In genomic region chr4:57832083-57832482, GRCh38 we compare ENCODE assay signal across 19 cellular contexts.
DNase-seq lines count a peak whose midpoint lies in the region; ATAC-seq, FAIRE-seq and TF ChIP-seq lines count a peak whose summit lies in the region.
"Had no signal": no experiment of that assay in that cellular context is flagged by ENCODE, and none has a peak within 500 bp of the region (broad histone marks: within the 10 kb centered on the region; RNA-seq: fewer than 3 reads in every experiment).

No MANE protein-coding gene starts in this region.

- POLR2A ChIA-PET in HepG2 (lab: Yijun Ruan, JAX): no interaction called here
- POLR2A ChIA-PET in K562 (lab: Yijun Ruan, JAX): no interaction called here

- DNase-seq in HepG2 (ENCODE audit: low spot score): no peak
- DNase-seq in right lobe of liver: no peak
- DNase-seq in K562 (ENCODE audit: extremely low read depth in 1 of 4, low spot score in 3 of 4): no peak
- no peak for DNase-seq in testis
- no peak for DNase-seq in right atrium auricular region (ENCODE audit: low spot score)
- DNase-seq: ACHN; BE2C; C1 segment of cervical spinal cord; CD4-positive, alpha-beta memory T cell; CD4-positive, CD25-positive, alpha-beta regulatory T cell; CD8-positive, alpha-beta memory T cell; COR-L47; DMS79 treated with DMSO at 0.1 percent for 48 hours; GF-D8 had no signal

- WGBS in HepG2 (ENCODE audit: low lambda C conversion rate): 12% methylated on average over 2 of the region's 2 CpGs
- WGBS in right lobe of liver (ENCODE audit: insufficient coverage, low coverage, low lambda C conversion rate, missing lambda C conversion rate): 59% methylated on average over 2 of the region's 2 CpGs
- WGBS in K562 (ENCODE audit: insufficient coverage, low coverage, missing lambda C conversion rate): 8% methylated on average over 2 of the region's 2 CpGs
- 90 to 95% methylated on average over 2 of the region's 2 CpGs for WGBS in testis, 2 donors

- TF ChIP-seq POLR2A in HepG2 (IDR thresholded peaks at IDR 0.05; ENCODE audit: insufficient read depth in 1 of 2, low read depth in 2 of 2, low read length in 2 of 2) (no peak), right lobe of liver (IDR thresholded peaks at IDR 0.05) (no peak), K562 (conservative IDR thresholded peaks at IDR 0.05) (no peak), testis (IDR thresholded peaks at IDR 0.05) (no peak)

- FAIRE-seq in HepG2 (lab: Jason Lieb, UNC) (no peak), K562 (lab: Jason Lieb, UNC) (no peak)
- FAIRE-seq: G401.6, GM12891, GM19239 had no signal

- H3K4me1 ChIP-seq in HepG2 (ENCODE audit: insufficient read depth, low read length): no peaks in the 10 kb centered on the region
- H3K4me1 ChIP-seq in right lobe of liver: no peaks in the 10 kb centered on the region
- H3K4me1 ChIP-seq in K562 (replicated peaks in 1 of 2; ENCODE audit: control insufficient read depth in 2 of 2, insufficient read depth in 2 of 2, low read length in 2 of 2): no peaks in the 10 kb centered on the region
- no peaks in the 10 kb centered on the region for H3K4me1 ChIP-seq in testis
- H3K4me1 ChIP-seq in right atrium auricular region: no peaks in the 10 kb centered on the region
- H3K4me1 ChIP-seq: BE2C, BLaER1 had no signal

- TF ChIP-seq CTCF in HepG2 (CRISPR knock-in tag; IDR thresholded peaks at IDR 0.05): no peak
- TF ChIP-seq CTCF in right lobe of liver (IDR thresholded peaks at IDR 0.05): no peak
- no peak for TF ChIP-seq CTCF in K562 (IDR thresholded peaks at IDR 0.05 in 2 of 3, conservative IDR thresholded peaks at IDR 0.05 in 1 of 3; ENCODE audit: insufficient read depth in 2 of 3, low read depth in 1 of 3, low read length in 3 of 3)
- no peak for TF ChIP-seq CTCF in testis (IDR thresholded peaks at IDR 0.05)
- no peak for TF ChIP-seq CTCF in right atrium auricular region (IDR thresholded peaks at IDR 0.05)

- H3K27me3 ChIP-seq in HepG2 (ENCODE audit: control insufficient read depth in 1 of 2, insufficient read depth in 2 of 2, low read length in 2 of 2) (no peaks in the 10 kb centered on the region), right lobe of liver (no peaks in the 10 kb centered on the region), K562 (ENCODE audit: control insufficient read depth in 2 of 2, insufficient read depth in 2 of 2, low read length in 2 of 2) (no peaks in the 10 kb centered on the region), testis (no peaks in the 10 kb centered on the region), right atrium auricular region (no peaks in the 10 kb centered on the region)
- H3K27me3 ChIP-seq: BE2C, BLaER1 had no signal

- no peak overlapping the region for H2AFZ ChIP-seq in HepG2 (ENCODE audit: low read length)
- H2AFZ ChIP-seq in K562 (ENCODE audit: low read depth, low read length): no peak overlapping the region

- in situ Hi-C loops in HepG2 (cut with HindIII; ENCODE audit: extremely low pct_ligation_motif_present, low pct_unique_long_range_greater_than_20kb) (no loop called here), K562 (cut with MboI) (no loop called here)

- H3K9ac ChIP-seq in HepG2 (ENCODE audit: insufficient read depth, low read depth, low read length) (no peak overlapping the region), K562 (ENCODE audit: insufficient read depth in 1 of 2, low read depth in 2 of 2, low read length in 2 of 2) (no peak overlapping the region)
- H3K9ac ChIP-seq: BLaER1 had no signal

- no peaks in the 10 kb centered on the region for H3K9me1 ChIP-seq in K562 (ENCODE audit: control insufficient read depth, insufficient read depth, low read length)

- no peaks in the 10 kb centered on the region for H3K36me3 ChIP-seq in HepG2 (replicated peaks in 1 of 2; ENCODE audit: control insufficient read depth in 1 of 2, insufficient read depth in 2 of 2, low read length in 2 of 2)
- H3K36me3 ChIP-seq in right lobe of liver: no peaks in the 10 kb centered on the region
- H3K36me3 ChIP-seq in K562 (ENCODE audit: control insufficient read depth, insufficient read depth, low read length): no peaks in the 10 kb centered on the region
- H3K36me3 ChIP-seq in testis (ENCODE audit: low read depth, missing control alignments): no peaks in the 10 kb centered on the region
- no peaks in the 10 kb centered on the region for H3K36me3 ChIP-seq in right atrium auricular region
- H3K36me3 ChIP-seq: BE2C, BLaER1 had no signal

- CTCF ChIA-PET in HepG2 (lab: Yijun Ruan, JAX; ENCODE audit: low intra/inter-chr PET ratio, low total read pairs) (no interaction called here), K562 (lab: Yijun Ruan, JAX; ENCODE audit: low intra/inter-chr PET ratio) (no interaction called here)

- H4K20me1 ChIP-seq in HepG2 (ENCODE audit: insufficient read depth, low read length) (no peaks in the 10 kb centered on the region), K562 (replicated peaks; ENCODE audit: control insufficient read depth, insufficient read depth, low read length) (no peaks in the 10 kb centered on the region)
- H4K20me1 ChIP-seq: BLaER1 had no signal

- H3K27ac ChIP-seq in HepG2 (ENCODE audit: extremely low read length, insufficient read depth, low read length) (no peak overlapping the region), right lobe of liver (no peak overlapping the region), K562 (ENCODE audit: extremely low read depth, low read depth, low read length) (no peak overlapping the region), testis (no peak overlapping the region), right atrium auricular region (no peak overlapping the region)
- H3K27ac ChIP-seq: 22Rv1, BLaER1 had no signal

- no peak overlapping the region for H3K4me3 ChIP-seq in HepG2 (replicated peaks in 1 of 3; ENCODE audit: insufficient read depth in 1 of 3, low read depth in 2 of 3, low read length in 3 of 3)
- no peak overlapping the region for H3K4me3 ChIP-seq in right lobe of liver
- no peak overlapping the region for H3K4me3 ChIP-seq in K562
- H3K4me3 ChIP-seq in testis: no peak overlapping the region
- H3K4me3 ChIP-seq in right atrium auricular region: no peak overlapping the region
- H3K4me3 ChIP-seq: BLaER1 had no signal

- intact Hi-C loops in HepG2 (cut with micrococcal nuclease; ENCODE audit: unreplicated experiment): no loop called here
- intact Hi-C loops in right lobe of liver (cut with DNase I): no loop called here
- intact Hi-C loops in K562 (cut with micrococcal nuclease): no loop called here
- intact Hi-C loops in testis (cut with DNase I; ENCODE audit: low total_unique reads): no loop called here

- TF ChIP-seq EP300 in HepG2 (IDR thresholded peaks at IDR 0.05; ENCODE audit: low read depth in 2 of 2, low read length in 2 of 2) (no peak), HepG2 (CRISPR knock-in tag; IDR thresholded peaks at IDR 0.05; ENCODE audit: borderline replicate concordance) (no peak), K562 (IDR thresholded peaks at IDR 0.05; ENCODE audit: low read length) (no peak)

- no TSS peak for BruUV-seq in HepG2 (replicated peaks; lab: Mats Ljungman, UMichigan)
- BruUV-seq in K562 (replicated peaks; lab: Mats Ljungman, UMichigan): no TSS peak

- TF ChIP-seq RAD21 in HepG2 (CRISPR knock-in tag; IDR thresholded peaks at IDR 0.05) (no peak), K562 (CRISPR knock-in tag; conservative IDR thresholded peaks at IDR 0.05 in 1 of 2, IDR thresholded peaks at IDR 0.05 in 1 of 2) (no peak)

- ATAC-seq in HepG2 (no peak), right lobe of liver (no peak), K562 (no peak)

- H3K79me2 ChIP-seq in HepG2 (ENCODE audit: insufficient read depth, low read length): no peaks in the 10 kb centered on the region
- no peaks in the 10 kb centered on the region for H3K79me2 ChIP-seq in K562 (ENCODE audit: control insufficient read depth, insufficient read depth, low read length)

- peaks cover 19% of the 10 kb centered on the region for H3K9me3 ChIP-seq in HepG2 (ENCODE audit: low read length)
- no peaks in the 10 kb centered on the region for H3K9me3 ChIP-seq in right lobe of liver
- H3K9me3 ChIP-seq in K562 (replicated peaks; ENCODE audit: control insufficient read depth, insufficient read depth, low read depth, low read length): no peaks in the 10 kb centered on the region
- H3K9me3 ChIP-seq in testis: no peaks in the 10 kb centered on the region
- no peaks in the 10 kb centered on the region for H3K9me3 ChIP-seq in right atrium auricular region
- H3K9me3 ChIP-seq: BE2C, BLaER1 had no signal

- H3K4me2 ChIP-seq in HepG2 (ENCODE audit: low read depth, low read length): no peak overlapping the region
- no peak overlapping the region for H3K4me2 ChIP-seq in K562 (ENCODE audit: insufficient read depth, low read length)
- H3K4me2 ChIP-seq: BLaER1 had no signal

TF ChIP-seq in HepG2, 621 proteins besides CTCF, POLR2A, EP300 and RAD21:
- TF ChIP-seq MAFF (IDR thresholded peaks at IDR 0.05; ENCODE audit: low read depth, low read length) (peak; percentile 97), MAFK (conservative IDR thresholded peaks at IDR 0.05 in 1 of 2, IDR thresholded peaks at IDR 0.05 in 1 of 2; ENCODE audit: low read length in 2 of 2) (peak; percentile 95 to 98), CHCHD3 (CRISPR knock-in tag; IDR thresholded peaks at IDR 0.05) (no peak)

TF ChIP-seq in K562, 482 proteins besides CTCF, POLR2A, EP300 and RAD21:
- TF ChIP-seq TEAD2 (tag; IDR thresholded peaks at IDR 0.05) (no peak), SREBF1 (IDR thresholded peaks at IDR 0.05; ENCODE audit: borderline replicate concordance, low read depth, low read length) (no peak), LCOR (CRISPR knock-in tag; IDR thresholded peaks at IDR 0.05) (no peak), FUS (optimal IDR thresholded peaks at IDR 0.05; ENCODE audit: low read depth, low read length) (no peak), C11orf30 (IDR thresholded peaks at IDR 0.05; ENCODE audit: low read depth) (peak; percentile 52; the same call in 1 of the 2 replicates), ZNF316 (IDR thresholded peaks at IDR 0.05) (peak; percentile 75), MAFK (IDR thresholded peaks at IDR 0.05; ENCODE audit: low read length) (peak; percentile 89), MAFF (IDR thresholded peaks at IDR 0.05; ENCODE audit: low read length) (peak; percentile 85), MAFG (tag; conservative IDR thresholded peaks at IDR 0.05) (peak; percentile 59)

Comparison
In these comparisons a context has a peak if more than half of its experiments do, and no peak if none do; other contexts are left out.
1. Of the 241 proteins assayed by ChIP-seq in both HepG2 and K562: peak only in HepG2: none; only in K562: MAFG; in both: MAFF and MAFK; in neither: 238.